Comparison of ENCODE assay signal across 26 cellular contexts in genomic region chr18:580154-580553, GRCh38. TPM values are rescaled to one million over a fixed set of nuclear protein-coding genes. Genes with fewer than 3 reads are reported as not detected.
"Had no signal": no experiment of that assay in that cellular context is flagged by ENCODE, and none has a peak within 500 bp of the region (broad histone marks: within the 10 kb centered on the region; RNA-seq: fewer than 3 reads in every experiment).

TSS of gene CETN1 (plus strand) at chr18:580380. CDS start at chr18:580409, 29 bp downstream.

- H3K27me3 ChIP-seq: colonic mucosa, ovary, right atrium auricular region, sigmoid colon, suprapubic skin, tibial artery, upper lobe of right lung, vagina had no signal

- H3K9me3 ChIP-seq: colonic mucosa, mucosa of descending colon, ovary, sigmoid colon, suprapubic skin, upper lobe of right lung, vagina had no signal

- H3K36me3 Mint-ChIP-seq: natural killer cell treated with Interleukin-12 subunit alpha and Interleukin-12 subunit beta and Interleukin-15 and Interleukin-18, amount 100 ng/mL, for 72 hours had no signal

- FAIRE-seq: endothelial cell of umbilical vein, frontal cortex had no signal

- H3K9me3 Mint-ChIP-seq: natural killer cell treated with Interleukin-12 subunit alpha and Interleukin-12 subunit beta and Interleukin-15 and Interleukin-18, amount 100 ng/mL, for 72 hours had no signal

- H3K4me3 Mint-ChIP-seq: natural killer cell treated with Interleukin-12 subunit alpha and Interleukin-12 subunit beta and Interleukin-15 and Interleukin-18, amount 100 ng/mL, for 72 hours had no signal

- H3K36me3 ChIP-seq: colonic mucosa, heart right ventricle, ovary, right atrium auricular region, sigmoid colon, suprapubic skin, tibial artery, upper lobe of right lung, vagina had no signal

- ATAC-seq: heart right ventricle; left lobe of liver; mucosa of descending colon; natural killer cell treated with Interleukin-12 subunit alpha and Interleukin-12 subunit beta and Interleukin-15 and Interleukin-18, amount 100 ng/mL, for 72 hours; upper lobe of right lung had no signal

- DNase-seq: colonic mucosa; dermis blood vessel endothelial cell; erythroblast; heart right ventricle; hypothalamus; islet precursor cell; mammary epithelial cell; mucosa of descending colon; ovary; sigmoid colon; stimulated activated naive CD4-positive, alpha-beta T cell; tibial artery; upper lobe of right lung had no signal

- H3K4me1 ChIP-seq: colonic mucosa, heart right ventricle, right atrium auricular region, suprapubic skin, upper lobe of right lung, vagina had no signal

- H3K27ac ChIP-seq: colonic mucosa, heart right ventricle, ovary, right atrium auricular region, sigmoid colon, skin epidermis, suprapubic skin, tibial artery, upper lobe of right lung, vagina had no signal

- H3K4me3 ChIP-seq: colonic mucosa, heart right ventricle, mucosa of descending colon, ovary, right atrium auricular region, sigmoid colon, skin epidermis, suprapubic skin, tibial artery, upper lobe of right lung, vagina had no signal

- H3K27ac Mint-ChIP-seq: natural killer cell treated with Interleukin-12 subunit alpha and Interleukin-12 subunit beta and Interleukin-15 and Interleukin-18, amount 100 ng/mL, for 72 hours had no signal

RNA-seq across cellular contexts. Expression of gene CETN1, which starts in this region (rescaled TPM):
- total RNA-seq: cerebellum; colonic mucosa; dermis blood vessel endothelial cell; endothelial cell of umbilical vein; frontal cortex; glomerular endothelial cell; heart right ventricle; left lobe of liver; lower leg skin; mammary epithelial cell; mesenteric fat pad; mucosa of descending colon; natural killer cell treated with Interleukin-12 subunit alpha and Interleukin-12 subunit beta and Interleukin-15 and Interleukin-18, amount 100 ng/mL, for 72 hours; ovary; posterior vena cava; right atrium auricular region; sigmoid colon; suprapubic skin; upper lobe of right lung; vagina had no signal
- polyA plus RNA-seq: endothelial cell of umbilical vein, heart right ventricle, mammary epithelial cell, ovary, sigmoid colon had no signal
